In the genomic region with DNA sequence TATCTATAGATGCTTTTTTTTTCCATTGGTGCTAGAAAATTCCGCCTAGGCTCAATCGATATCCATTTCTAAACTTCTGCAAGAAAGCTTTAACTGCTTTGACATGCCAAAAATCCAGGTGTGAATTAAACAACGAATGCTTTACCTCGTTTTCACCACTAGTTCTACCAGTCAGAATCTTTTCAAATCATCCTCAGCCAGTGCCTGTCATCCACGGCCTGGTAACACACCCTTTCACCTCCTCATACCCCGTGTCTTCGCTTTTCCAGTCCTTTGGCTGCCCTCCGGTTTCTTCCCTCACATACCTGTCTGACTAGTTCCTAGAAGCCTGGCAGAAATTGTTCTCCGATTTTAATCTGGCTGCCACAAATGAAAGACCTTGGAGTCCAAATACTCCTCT, we compare ENCODE assay signal across 8 cellular contexts. TPM values are rescaled to one million over a fixed set of nuclear protein-coding genes. Genes with fewer than 3 reads are reported as not detected.
A peak's percentile ranks its signal among the peaks of the same experiment; 100 is the strongest.
DNase-seq lines count a peak whose midpoint lies in the region; ATAC-seq, FAIRE-seq and TF ChIP-seq lines count a peak whose summit lies in the region.

No MANE protein-coding gene starts in this region.

- H3K4me3 Mint-ChIP-seq in activated T-helper 1 cell treated with anti-CD3 and anti-CD28 coated beads, Interleukin-12 subunit alpha, Interleukin-12 subunit beta, Interleukin-2, Interleukin-4 antibody, amounts not matched to agents 30 ng/mL and 10 ng/mL and 1 ng/mL, durations not matched to agents 14 hours and 24 hours and 36 hours = peak overlapping the region; percentile 3

- H4K20me1 ChIP-seq in IMR-90 (ENCODE audit: insufficient read depth, low read length) = no peaks in the 10 kb centered on the region

- H3K4me3 ChIP-seq in IMR-90 (ENCODE audit: insufficient read depth, low read depth, low read length) = no peak overlapping the region
- H3K4me3 ChIP-seq in kidney (ENCODE audit: low read length in 2 of 2) = peak overlapping the region; percentile 71 to 95

- H3K79me1 ChIP-seq in IMR-90 (ENCODE audit: low read depth in 1 of 2, low read length in 2 of 2) = peaks cover 7 to 25% of the 10 kb centered on the region in 2 experiments

- H3K4me1 ChIP-seq in IMR-90 (ENCODE audit: control insufficient read depth, insufficient read depth, low read length) = peaks cover 2% of the 10 kb centered on the region
- H3K4me1 ChIP-seq in kidney (ENCODE audit: control insufficient read depth in 1 of 2, insufficient read depth in 1 of 2, low read depth in 1 of 2, low read length in 2 of 2) = peaks cover 5 to 8% of the 10 kb centered on the region in 2 donors

- H3K27ac Mint-ChIP-seq in activated T-helper 1 cell treated with anti-CD3 and anti-CD28 coated beads, Interleukin-12 subunit alpha, Interleukin-12 subunit beta, Interleukin-2, Interleukin-4 antibody, amounts not matched to agents 30 ng/mL and 10 ng/mL and 1 ng/mL, durations not matched to agents 14 hours and 24 hours and 36 hours = no peak overlapping the region

- peak; percentile 13 for DNase-seq in DMS79 (lab: John Stamatoyannopoulos, UW)
- DNase-seq in IMR-90 = no peak
- DNase-seq in activated T-helper 1 cell treated with anti-CD3 and anti-CD28 coated beads, Interleukin-12 subunit alpha, Interleukin-12 subunit beta, Interleukin-2, Interleukin-4 antibody, amounts not matched to agents 30 ng/mL and 10 ng/mL and 1 ng/mL, durations not matched to agents 14 hours and 24 hours and 36 hours (ENCODE audit: low spot score) = no peak
- no peak for DNase-seq in kidney
- DNase-seq in inferior parietal cortex (ENCODE audit: extremely low spot score) = no peak
- DNase-seq in KBM-7 = no peak

- H3K27ac ChIP-seq in IMR-90 (ENCODE audit: insufficient read depth, low read length) (no peak overlapping the region), kidney (ENCODE audit: low read depth in 2 of 2, low read length in 2 of 2) (peak overlapping the region in 1 of 2 donors; percentile 57)

- H3K36me3 ChIP-seq in IMR-90 (ENCODE audit: control insufficient read depth, insufficient read depth, low read length) = no peaks in the 10 kb centered on the region
- H3K36me3 ChIP-seq in kidney (ENCODE audit: control insufficient read depth in 1 of 2, insufficient read depth in 2 of 2, low read length in 2 of 2) = no peaks in the 10 kb centered on the region

- TF ChIP-seq RAD21 in IMR-90 (IDR thresholded peaks at IDR 0.05; ENCODE audit: low read length) = no peak

- H2BK5ac ChIP-seq in IMR-90 (ENCODE audit: low read depth, low read length, poor library complexity, severe bottlenecking) = no peak overlapping the region

- intact Hi-C loops in IMR-90 (cut with micrococcal nuclease) = no loop called here
- intact Hi-C loops in activated T-helper 1 cell treated with anti-CD3 and anti-CD28 coated beads, Interleukin-12 subunit alpha, Interleukin-12 subunit beta, Interleukin-2, Interleukin-4 antibody, amounts not matched to agents 30 ng/mL and 10 ng/mL and 1 ng/mL, durations not matched to agents 14 hours and 24 hours and 36 hours (cut with micrococcal nuclease) = no loop called here
- intact Hi-C loops in kidney (cut with DNase I) = no loop called here

- H3K14ac ChIP-seq in IMR-90 (replicated peaks; ENCODE audit: low read depth, low read length) = no peak overlapping the region

- no peaks in the 10 kb centered on the region for H3K9me3 Mint-ChIP-seq in activated T-helper 1 cell treated with anti-CD3 and anti-CD28 coated beads, Interleukin-12 subunit alpha, Interleukin-12 subunit beta, Interleukin-2, Interleukin-4 antibody, amounts not matched to agents 30 ng/mL and 10 ng/mL and 1 ng/mL, durations not matched to agents 14 hours and 24 hours and 36 hours

- H3K9me3 ChIP-seq in IMR-90 (ENCODE audit: control insufficient read depth, insufficient read depth, low read length) (no peaks in the 10 kb centered on the region), kidney (ENCODE audit: control insufficient read depth in 1 of 2, low read length in 2 of 2) (no peaks in the 10 kb centered on the region)

- peak overlapping the region; percentile 48 to 77 for H4K8ac ChIP-seq in IMR-90 (ENCODE audit: low read depth in 2 of 2, low read length in 2 of 2)

- H4K5ac ChIP-seq in IMR-90 (ENCODE audit: low read depth, low read length) = peak overlapping the region; percentile 79

- H3K27me3 Mint-ChIP-seq in activated T-helper 1 cell treated with anti-CD3 and anti-CD28 coated beads, Interleukin-12 subunit alpha, Interleukin-12 subunit beta, Interleukin-2, Interleukin-4 antibody, amounts not matched to agents 30 ng/mL and 10 ng/mL and 1 ng/mL, durations not matched to agents 14 hours and 24 hours and 36 hours (ENCODE audit: insufficient read depth) = peaks cover 18% of the 10 kb centered on the region

- no peak overlapping the region for H3K4ac ChIP-seq in IMR-90 (ENCODE audit: low read depth, low read length)

- no peak for TF ChIP-seq POLR2A in IMR-90 (IDR thresholded peaks at IDR 0.05; ENCODE audit: low read depth, low read length)
- no peak for TF ChIP-seq POLR2A in GM18505 (IDR thresholded peaks at IDR 0.05; ENCODE audit: borderline replicate concordance, extremely low read depth, insufficient read depth, insufficient read length)

- H2BK120ac ChIP-seq in IMR-90 (ENCODE audit: low read depth, low read length) = no peak overlapping the region

- H2AK5ac ChIP-seq in IMR-90 (ENCODE audit: low read depth, low read length) = no peak overlapping the region

- TF ChIP-seq CTCF in IMR-90 (conservative IDR thresholded peaks at IDR 0.05; ENCODE audit: low read depth, low read length) (no peak), kidney (IDR thresholded peaks at IDR 0.05; ENCODE audit: borderline replicate concordance, extremely low read depth, insufficient read depth) (no peak)

- ATAC-seq in IMR-90 (ENCODE audit: low read depth) (no peak), GM18505 (IDR thresholded peaks at IDR 0.05; ENCODE audit: unreplicated experiment) (no peak), GM21786 (IDR thresholded peaks at IDR 0.05; ENCODE audit: unreplicated experiment) (no peak)

- H2AFZ ChIP-seq in IMR-90 (replicated peaks; ENCODE audit: low read length, poor library complexity) = peak overlapping the region; percentile 71

- peak overlapping the region; percentile 65; the same call in 1 of the 2 replicates for H3K4me2 ChIP-seq in IMR-90 (ENCODE audit: low read depth, low read length)

- H3K4me1 Mint-ChIP-seq in activated T-helper 1 cell treated with anti-CD3 and anti-CD28 coated beads, Interleukin-12 subunit alpha, Interleukin-12 subunit beta, Interleukin-2, Interleukin-4 antibody, amounts not matched to agents 30 ng/mL and 10 ng/mL and 1 ng/mL, durations not matched to agents 14 hours and 24 hours and 36 hours (ENCODE audit: low read depth) = peaks cover 8% of the 10 kb centered on the region

- CTCF ChIA-PET in IMR-90 (lab: Yijun Ruan, JAX) = interaction anchor here (0.7 kb wide), 2 partner anchors 37 to 270 kb away, joined by 3 read pairs; a partner anchor contains a TSS

- no CpG with 5 or more reads among the region's 9 CpGs for WGBS in IMR-90 (ENCODE audit: extremely low coverage in 2 of 2, insufficient read length in 1 of 2), 2 experiments

- no TSS peak for BruUV-seq in IMR-90 (replicated peaks; lab: Mats Ljungman, UMichigan)

- no peak for FAIRE-seq in kidney (lab: Jason Lieb, UNC)

- dilution Hi-C loops in IMR-90 (cut with HindIII; ENCODE audit: low sequenced_read_pairs, unreplicated experiment) = no loop called here

- no peak overlapping the region for H2AK9ac ChIP-seq in IMR-90 (replicated peaks; ENCODE audit: low read depth, low read length, poor library complexity)

- H2BK15ac ChIP-seq in IMR-90 (ENCODE audit: low read depth, low read length) = no peak overlapping the region

- H3K18ac ChIP-seq in IMR-90 (ENCODE audit: low read depth, low read length) = no peak overlapping the region

- H3K36me3 Mint-ChIP-seq in activated T-helper 1 cell treated with anti-CD3 and anti-CD28 coated beads, Interleukin-12 subunit alpha, Interleukin-12 subunit beta, Interleukin-2, Interleukin-4 antibody, amounts not matched to agents 30 ng/mL and 10 ng/mL and 1 ng/mL, durations not matched to agents 14 hours and 24 hours and 36 hours (ENCODE audit: low read depth) = no peaks in the 10 kb centered on the region

- H3K9ac ChIP-seq in IMR-90 (ENCODE audit: low read depth, low read length) (peak overlapping the region; percentile 55; the same call in 1 of the 2 replicates), kidney (ENCODE audit: low read length in 2 of 2) (peak overlapping the region in 1 of 2 donors; percentile 41)

- H3K56ac ChIP-seq in IMR-90 (ENCODE audit: extremely low read depth, insufficient read depth, low read length) = no peak overlapping the region

- H3K9me1 ChIP-seq in IMR-90 (ENCODE audit: insufficient read depth, low read length) = peaks cover 9% of the 10 kb centered on the region

- no peak overlapping the region for H4K91ac ChIP-seq in IMR-90 (ENCODE audit: insufficient read depth, low read depth, low read length)

- no peaks in the 10 kb centered on the region for H3K27me3 ChIP-seq in IMR-90 (ENCODE audit: control insufficient read depth, insufficient read depth, low read length)

- in situ Hi-C loops in IMR-90 (cut with MboI; ENCODE audit: low sequenced_read_pairs) (no loop called here), KBM-7 (cut with MboI; ENCODE audit: low pct_unique_long_range_greater_than_20kb, low sequenced_read_pairs) (no loop called here)

- peak overlapping the region; percentile 59; the same call in 1 of the 2 replicates for H3K23ac ChIP-seq in IMR-90 (ENCODE audit: low read depth, low read length)

- H2BK20ac ChIP-seq in IMR-90 (ENCODE audit: low read depth, low read length) = no peak overlapping the region

- POLR2A ChIA-PET in IMR-90 (lab: Charles Lee; ENCODE audit: unreplicated experiment) = no interaction called here

TF ChIP-seq in IMR-90, 13 proteins besides CTCF, POLR2A, EP300 and RAD21 (continues in another document):
- no peak for TF ChIP-seq CHD1 (IDR thresholded peaks at IDR 0.05; ENCODE audit: low read depth, low read length)

RNA-seq across cellular contexts. Expression of a gene that starts 1.4 kb away (rescaled TPM):
- total RNA-seq in IMR-90 (2012; rRNA removed) (9.1 and 9.7 TPM in 2 replicates), kidney (41.0 TPM)
- polyA plus RNA-seq in IMR-90 (2012; rRNA removed) (23.1 and 24.4 TPM in 2 replicates), kidney (ENCODE audit: insufficient read depth, low read depth, low replicate concordance) (12.5 TPM)
- 6.6 and 15.8 TPM in 2 replicates for polyA plus RNA-seq in IMR-90 (2012; cell fraction: cytosol; rRNA removed)
- 149 and 169 TPM in 2 replicates for polyA plus RNA-seq in IMR-90 (2012; cell fraction: nucleus; rRNA removed; ENCODE audit: low replicate concordance)
- total RNA-seq in activated T-helper 1 cell treated with anti-CD3 and anti-CD28 coated beads, Interleukin-12 subunit alpha, Interleukin-12 subunit beta, Interleukin-2, Interleukin-4 antibody, amounts not matched to agents 30 ng/mL and 10 ng/mL and 1 ng/mL, durations not matched to agents 14 hours and 24 hours and 36 hours = 9.6 and 11.3 TPM in 2 replicates

RNA-seq across cellular contexts. Expression of a gene that starts 36.5 kb away (rescaled TPM):
- total RNA-seq in IMR-90 (2012; rRNA removed) (118 and 140 TPM in 2 replicates), kidney (165 TPM)
- polyA plus RNA-seq in IMR-90 (2012; rRNA removed) (71.1 and 86.6 TPM in 2 replicates), kidney (ENCODE audit: insufficient read depth, low read depth, low replicate concordance) (84.7 TPM)
- 28.0 and 38.3 TPM in 2 replicates for polyA plus RNA-seq in IMR-90 (2012; cell fraction: cytosol; rRNA removed)
- 24.1 and 115 TPM in 2 replicates for polyA plus RNA-seq in IMR-90 (2012; cell fraction: nucleus; rRNA removed; ENCODE audit: low replicate concordance)
- total RNA-seq in activated T-helper 1 cell treated with anti-CD3 and anti-CD28 coated beads, Interleukin-12 subunit alpha, Interleukin-12 subunit beta, Interleukin-2, Interleukin-4 antibody, amounts not matched to agents 30 ng/mL and 10 ng/mL and 1 ng/mL, durations not matched to agents 14 hours and 24 hours and 36 hours = 179 and 192 TPM in 2 replicates
